In the genomic region with DNA sequence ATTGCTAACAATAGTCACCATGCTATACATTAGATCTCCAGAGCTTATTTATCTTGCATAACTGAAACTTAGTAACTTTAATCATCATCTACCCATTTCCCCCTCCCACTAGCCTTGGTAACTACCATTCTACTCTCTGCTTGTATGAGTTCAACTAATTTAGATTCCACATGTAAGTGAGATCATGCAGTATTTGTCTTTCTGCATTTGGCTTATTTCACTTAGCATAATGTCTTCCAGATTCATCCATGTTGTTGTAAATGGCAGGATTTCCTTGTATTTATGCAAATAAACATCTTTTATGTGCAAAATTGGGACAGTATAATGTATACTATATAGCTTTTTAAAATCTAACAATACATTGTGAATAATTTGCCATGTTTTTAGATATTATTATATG, we compare ENCODE assay signal across 20 cellular contexts.
"Had no signal": no experiment of that assay in that cellular context is flagged by ENCODE, and none has a peak within 500 bp of the region (broad histone marks: within the 10 kb centered on the region; RNA-seq: fewer than 3 reads in every experiment).

No MANE protein-coding gene starts in this region.

- ATAC-seq: PC-3, Right ventricle myocardium inferior had no signal

- DNase-seq: KBM-7, MV-4-11, NCI-H1048, NCI-H1105, NCI-H1417, NCI-H1436 treated with DMSO at 0.1 percent for 48 hours, NCI-H1694, NCI-H187 treated with DMSO at 0.1 percent for 48 hours, NCI-H2029 treated with DMSO at 0.1 percent for 48 hours, NCI-H2227 treated with DMSO at 0.1 percent for 48 hours, NCI-H524, NCI-H69, NCI-H774, PC-3, Peyer's patch, SHP77 treated with DMSO at 0.1 percent for 48 hours had no signal

- H3K36me3 ChIP-seq: Peyer's patch, SJSA1 had no signal

- H3K9me3 ChIP-seq: Peyer's patch, SJSA1 had no signal

- H3K4me1 Mint-ChIP-seq: IgD-negative memory B cell had no signal

- H3K27me3 ChIP-seq: Peyer's patch, SJSA1 had no signal

- H3K4me3 ChIP-seq: Peyer's patch, SJSA1, SK-N-MC had no signal

- H3K27ac ChIP-seq: Peyer's patch, SJSA1, SK-N-MC had no signal

- H3K27ac Mint-ChIP-seq: IgD-negative memory B cell had no signal

- H3K9me3 Mint-ChIP-seq: IgD-negative memory B cell had no signal

- H3K36me3 Mint-ChIP-seq: IgD-negative memory B cell had no signal

- H3K4me3 Mint-ChIP-seq: IgD-negative memory B cell had no signal
